Comparison of ENCODE assay signal across 1 cellular context in genomic region chr3:97910931-97911351, GRCh38.
A peak's percentile ranks its signal among the peaks of the same experiment; 100 is the strongest.
TF ChIP-seq lines count a peak whose summit lies in the region.

No MANE protein-coding gene starts in this region.

TF ChIP-seq in K562, 482 proteins besides CTCF, POLR2A, EP300 and RAD21 (continued from another document and continues in another):
- TF ChIP-seq RREB1 (CRISPR knock-in tag; IDR thresholded peaks at IDR 0.05) (no peak), ZFPM2 (CRISPR knock-in tag; IDR thresholded peaks at IDR 0.05) (no peak), ZNF165 (CRISPR knock-in tag; IDR thresholded peaks at IDR 0.05; ENCODE audit: borderline replicate concordance) (no peak), DNMT1 (IDR thresholded peaks at IDR 0.05) (no peak), CREM (IDR thresholded peaks at IDR 0.05; ENCODE audit: low read depth) (0 out of 2 replicates have a peak, but pooled peaks have one; percentile 11), ZBTB2 (IDR thresholded peaks at IDR 0.05) (peak; percentile 30; the same call in 1 of the 2 replicates), PTRF (tag; IDR thresholded peaks at IDR 0.05) (no peak), SMARCA5 (IDR thresholded peaks at IDR 0.05) (no peak), HINFP (tag; conservative IDR thresholded peaks at IDR 0.05; ENCODE audit: low read depth) (no peak), HDAC2 (IDR thresholded peaks at IDR 0.05) (peak; percentile 96), ARID4B (CRISPR knock-in tag; IDR thresholded peaks at IDR 0.05) (no peak), FOXA3 (CRISPR knock-in tag; conservative IDR thresholded peaks at IDR 0.05 in 1 of 2, IDR thresholded peaks at IDR 0.05 in 1 of 2) (no peak), PHB (CRISPR knock-in tag; IDR thresholded peaks at IDR 0.05) (no peak), ETV5 (CRISPR knock-in tag; IDR thresholded peaks at IDR 0.05; ENCODE audit: low read depth) (0 out of 2 replicates have a peak, but pooled peaks have one; percentile 32), ZNF551 (CRISPR knock-in tag; IDR thresholded peaks at IDR 0.05) (no peak), MTA1 (IDR thresholded peaks at IDR 0.05; ENCODE audit: borderline replicate concordance) (peak; percentile 62; the same call in 1 of the 2 replicates), ARID2 (IDR thresholded peaks at IDR 0.05) (no peak), ZBTB33 (CRISPR knock-in tag; IDR thresholded peaks at IDR 0.05) (no peak), HMGXB4 (CRISPR knock-in tag; IDR thresholded peaks at IDR 0.05) (no peak), GABPB2 (CRISPR knock-in tag; conservative IDR thresholded peaks at IDR 0.05) (no peak), NFXL1 (CRISPR knock-in tag; IDR thresholded peaks at IDR 0.05) (no peak), GATAD2B (IDR thresholded peaks at IDR 0.05; ENCODE audit: borderline replicate concordance) (no peak; the same call in 1 of the 2 replicates), ZNF76 (CRISPR knock-in tag; IDR thresholded peaks at IDR 0.05; ENCODE audit: borderline replicate concordance) (no peak), ZFP36 (IDR thresholded peaks at IDR 0.05; ENCODE audit: low read depth, low read length, partially characterized antibody) (no peak), GTF2E2 (tag; IDR thresholded peaks at IDR 0.05) (no peak), ZNF785 (CRISPR knock-in tag; IDR thresholded peaks at IDR 0.05) (no peak), ZC3H8 (IDR thresholded peaks at IDR 0.05) (no peak)
